Comparison of ENCODE assay signal across 9 cellular contexts in the genomic region with DNA sequence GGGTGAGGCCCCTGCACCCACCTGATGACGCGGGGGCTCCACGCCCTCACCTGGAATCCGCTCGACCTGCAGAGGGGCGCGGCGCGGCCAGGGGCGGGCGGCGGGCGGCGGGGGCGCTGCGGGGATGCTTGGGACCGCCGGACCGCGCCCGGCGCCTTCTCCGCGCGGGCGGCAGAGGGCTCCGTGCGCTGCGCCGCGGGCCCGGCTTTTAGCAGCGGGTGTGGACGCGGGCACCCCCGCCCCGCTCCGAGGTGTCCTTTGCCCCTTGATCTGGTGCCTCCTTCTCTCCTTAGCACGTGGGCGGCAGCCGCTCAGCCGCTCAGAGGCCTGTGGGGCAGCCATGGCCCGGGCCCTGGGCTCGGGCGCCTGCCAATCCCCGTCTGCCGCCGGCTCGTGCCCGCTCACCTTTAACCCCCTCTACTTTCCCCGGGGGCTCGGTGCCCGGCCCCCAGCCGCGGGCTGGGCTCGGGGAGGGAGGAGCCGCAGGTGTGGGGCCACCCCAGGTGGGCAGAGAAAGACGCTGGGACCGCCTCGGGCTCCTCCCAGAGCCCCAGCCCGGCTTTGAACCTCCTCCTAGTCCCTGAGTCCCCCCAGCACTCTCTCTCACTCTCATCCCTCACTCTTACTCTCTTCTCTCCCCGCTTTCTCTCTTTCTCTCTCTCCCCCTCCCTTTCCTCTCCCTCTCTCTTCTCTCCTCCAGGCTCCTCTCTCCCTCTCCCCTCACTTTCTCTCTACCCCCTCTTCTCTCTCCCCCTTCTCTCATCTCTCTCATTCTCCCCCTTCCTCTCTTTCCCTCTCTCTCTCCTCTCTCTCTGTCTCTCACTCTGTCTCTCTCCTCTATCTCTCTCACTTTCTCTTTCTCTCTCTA. TPM values are rescaled to one million over a fixed set of nuclear protein-coding genes. Genes with fewer than 3 reads are reported as not detected.
DNase-seq lines count a peak whose midpoint lies in the region; ATAC-seq, FAIRE-seq and TF ChIP-seq lines count a peak whose summit lies in the region.
"Had no signal": no experiment of that assay in that cellular context is flagged by ENCODE, and none has a peak within 500 bp of the region (broad histone marks: within the 10 kb centered on the region; RNA-seq: fewer than 3 reads in every experiment).

No MANE protein-coding gene starts in this region.

- H3K27me3 Mint-ChIP-seq in stimulated activated naive CD8-positive, alpha-beta T cell treated with anti-CD3 and anti-CD28 coated beads, Interleukin-15, amount 100 ng/mL, for 72 hours: peaks cover 82% of the 10 kb centered on the region

- no peaks in the 10 kb centered on the region for H3K79me2 ChIP-seq in keratinocyte (ENCODE audit: control insufficient read depth, insufficient read depth, low read length)

- H3K27ac ChIP-seq in keratinocyte (ENCODE audit: control insufficient read depth, insufficient read depth, low read length): no peak overlapping the region
- H3K27ac ChIP-seq: neutrophil had no signal

- peaks cover 7% of the 10 kb centered on the region for H3K4me1 ChIP-seq in adipocyte (ENCODE audit: control insufficient read depth, insufficient read depth, low read length)
- H3K4me1 ChIP-seq in keratinocyte (ENCODE audit: control insufficient read depth, extremely low read depth, insufficient read depth, low read length): peaks cover 5% of the 10 kb centered on the region

- peak overlapping the region; percentile 80 for H3K4me2 ChIP-seq in keratinocyte (ENCODE audit: control insufficient read depth, extremely low read depth, insufficient read depth, low read depth, low read length)

- H3K27ac Mint-ChIP-seq in stimulated activated naive CD8-positive, alpha-beta T cell treated with anti-CD3 and anti-CD28 coated beads, Interleukin-15, amount 100 ng/mL, for 72 hours: peak overlapping the region in 1 of 2 donors; percentile 63

- peak in 2 of 3 experiments; percentile 21 to 30 for TF ChIP-seq CTCF in keratinocyte (optimal IDR thresholded peaks at IDR 0.05 in 1 of 3, IDR thresholded peaks at IDR 0.05 in 1 of 3, conservative IDR thresholded peaks at IDR 0.05 in 1 of 3; ENCODE audit: extremely low read depth in 1 of 3, insufficient read depth in 2 of 3, low read length in 3 of 3)

- H3K9ac ChIP-seq in adipocyte (ENCODE audit: low read length): peak overlapping the region; percentile 15
- peak overlapping the region; percentile 47 for H3K9ac ChIP-seq in keratinocyte (ENCODE audit: control insufficient read depth, extremely low read depth, insufficient read depth, low read length)

- no peaks in the 10 kb centered on the region for H3K9me3 Mint-ChIP-seq in stimulated activated naive CD8-positive, alpha-beta T cell treated with anti-CD3 and anti-CD28 coated beads, Interleukin-15, amount 100 ng/mL, for 72 hours

- peak overlapping the region; percentile 62 for H3K4me3 ChIP-seq in adipocyte (ENCODE audit: low read length)
- H3K4me3 ChIP-seq in keratinocyte (ENCODE audit: control insufficient read depth in 2 of 3, extremely low read depth in 1 of 3, insufficient read depth in 2 of 3, low read depth in 1 of 3, low read length in 3 of 3): peak overlapping the region; percentile 26 to 62 (median 51)

- no peak for FAIRE-seq in keratinocyte (lab: Jason Lieb, UNC)

- peak; percentile 54 for DNase-seq in GM03348 (ENCODE audit: low spot score)
- DNase-seq in NCI-H2171 treated with DMSO at 0.1 percent for 48 hours (lab: John Stamatoyannopoulos, UW): peak; percentile 61
- DNase-seq in adipocyte (ENCODE audit: low read depth): peak; percentile 57
- DNase-seq in keratinocyte (ENCODE audit: low read depth, low spot score): no peak
- peak; percentile 38 to 43 for DNase-seq in stimulated activated naive CD8-positive, alpha-beta T cell treated with anti-CD3 and anti-CD28 coated beads, Interleukin-15, amount 100 ng/mL, for 72 hours
- no peak for DNase-seq in NK-92 (lab: John Stamatoyannopoulos, UW; ENCODE audit: unreplicated experiment)
- no peak for DNase-seq in cerebellum (ENCODE audit: low spot score)

- H3K9me1 ChIP-seq in keratinocyte (ENCODE audit: control insufficient read depth, extremely low read depth, insufficient read depth, low read length): no peaks in the 10 kb centered on the region

- dilution Hi-C loops in keratinocyte (cut with MboI; ENCODE audit: extremely low pct_ligation_motif_present, low sequenced_read_pairs): no loop called here

- H3K9me3 ChIP-seq in adipocyte (ENCODE audit: control insufficient read depth, low read length): no peaks in the 10 kb centered on the region
- no peaks in the 10 kb centered on the region for H3K9me3 ChIP-seq in keratinocyte (ENCODE audit: control insufficient read depth, low read depth, low read length)
- H3K9me3 ChIP-seq: neutrophil had no signal

- peak overlapping the region; percentile 60 for H2AFZ ChIP-seq in keratinocyte (ENCODE audit: control insufficient read depth, low read length)

- H3K36me3 ChIP-seq in adipocyte (ENCODE audit: control insufficient read depth, insufficient read depth, low read length, severe bottlenecking): no peaks in the 10 kb centered on the region
- H3K36me3 ChIP-seq in keratinocyte (ENCODE audit: control insufficient read depth in 2 of 2, extremely low read depth in 1 of 2, insufficient read depth in 2 of 2, low read length in 2 of 2): no peaks in the 10 kb centered on the region
- H3K36me3 ChIP-seq: neutrophil had no signal

- peak; percentile 82 for ATAC-seq in stimulated activated naive CD8-positive, alpha-beta T cell treated with anti-CD3 and anti-CD28 coated beads, Interleukin-15, amount 100 ng/mL, for 72 hours
- ATAC-seq in HG03095 (IDR thresholded peaks at IDR 0.05; ENCODE audit: unreplicated experiment): no peak

- H3K4me3 Mint-ChIP-seq in stimulated activated naive CD8-positive, alpha-beta T cell treated with anti-CD3 and anti-CD28 coated beads, Interleukin-15, amount 100 ng/mL, for 72 hours: peak overlapping the region; percentile 78

- peaks cover 19% of the 10 kb centered on the region for H3K4me1 Mint-ChIP-seq in stimulated activated naive CD8-positive, alpha-beta T cell treated with anti-CD3 and anti-CD28 coated beads, Interleukin-15, amount 100 ng/mL, for 72 hours

- H4K20me1 ChIP-seq in keratinocyte (ENCODE audit: control insufficient read depth, extremely low read depth, insufficient read depth, low read length): no peaks in the 10 kb centered on the region

- peaks cover 70% of the 10 kb centered on the region for H3K27me3 ChIP-seq in adipocyte (replicated peaks; ENCODE audit: control insufficient read depth, insufficient read depth, low read length)
- H3K27me3 ChIP-seq in keratinocyte (ENCODE audit: control insufficient read depth, extremely low read depth, insufficient read depth, low read length): peaks cover 41% of the 10 kb centered on the region

RNA-seq across cellular contexts. Expression of gene VPS37D, which starts 19.7 kb away (rescaled TPM):
- 0.65 to 1.5 TPM (median 0.81 TPM) in 3 replicates for polyA plus RNA-seq in keratinocyte
- polyA plus RNA-seq in keratinocyte (2011; ENCODE audit: low read depth): not detected
- 0.66 and 1.9 TPM in 2 replicates for polyA plus RNA-seq in keratinocyte (2011; cell fraction: cytosol; rRNA removed)
- polyA plus RNA-seq in keratinocyte (2011; cell fraction: nucleus; rRNA removed): 0.43 and 0.65 TPM in 2 replicates
- polyA plus RNA-seq in keratinocyte (2012; ENCODE audit: low replicate concordance): 0.30 and 1.2 TPM in 2 replicates
- 0.35 to 1.0 TPM (median 0.73 TPM) in 3 replicates for polyA minus RNA-seq in keratinocyte
- polyA minus RNA-seq in keratinocyte (2011; cell fraction: cytosol; rRNA and poly(A)+ RNA removed): 4.6 TPM
- 0.62 TPM in 1 of 2 replicates, not detected in the other for polyA minus RNA-seq in keratinocyte (2011; cell fraction: nucleus; rRNA and poly(A)+ RNA removed)
- 14.7 TPM for total RNA-seq in cerebellum

RNA-seq across cellular contexts. Expression of gene MLXIPL, which starts 23.6 kb away (rescaled TPM):
- polyA plus RNA-seq in keratinocyte: 0.05 to 0.14 TPM (median 0.05 TPM) in 3 replicates
- not detected for polyA plus RNA-seq in keratinocyte (2011; ENCODE audit: low read depth)
- 0.02 and 0.04 TPM in 2 replicates for polyA plus RNA-seq in keratinocyte (2011; cell fraction: cytosol; rRNA removed)
- 0.35 and 0.74 TPM in 2 replicates for polyA plus RNA-seq in keratinocyte (2011; cell fraction: nucleus; rRNA removed)
- polyA plus RNA-seq in keratinocyte (2012; ENCODE audit: low replicate concordance): 0.10 and 0.23 TPM in 2 replicates
- 0.10 to 0.23 TPM in 2 of 3 replicates, not detected in the other for polyA minus RNA-seq in keratinocyte
- 0.77 TPM for polyA minus RNA-seq in keratinocyte (2011; cell fraction: cytosol; rRNA and poly(A)+ RNA removed)
- 0.47 TPM in 1 of 2 replicates, not detected in the other for polyA minus RNA-seq in keratinocyte (2011; cell fraction: nucleus; rRNA and poly(A)+ RNA removed)
- total RNA-seq in cerebellum: 1.1 TPM

RNA-seq across cellular contexts. Expression of gene DNAJC30, which starts 35.3 kb away (rescaled TPM):
- 4.9 to 5.7 TPM (median 5.0 TPM) in 3 replicates for polyA plus RNA-seq in keratinocyte
- 1.4 TPM for polyA plus RNA-seq in keratinocyte (2011; ENCODE audit: low read depth)
- 4.3 and 6.8 TPM in 2 replicates for polyA plus RNA-seq in keratinocyte (2011; cell fraction: cytosol; rRNA removed)
- polyA plus RNA-seq in keratinocyte (2011; cell fraction: nucleus; rRNA removed): 4.4 and 5.8 TPM in 2 replicates
- 3.1 and 6.8 TPM in 2 replicates for polyA plus RNA-seq in keratinocyte (2012; ENCODE audit: low replicate concordance)
- 2.6 to 5.7 TPM (median 3.3 TPM) in 3 replicates for polyA minus RNA-seq in keratinocyte
- 5.9 TPM for polyA minus RNA-seq in keratinocyte (2011; cell fraction: cytosol; rRNA and poly(A)+ RNA removed)
- 2.0 and 2.7 TPM in 2 replicates for polyA minus RNA-seq in keratinocyte (2011; cell fraction: nucleus; rRNA and poly(A)+ RNA removed)
- 3.3 TPM for total RNA-seq in cerebellum

RNA-seq across cellular contexts. Expression of gene BUD23, which starts 35.4 kb away (rescaled TPM):
- polyA plus RNA-seq in keratinocyte: 47.1 to 87.5 TPM (median 72.0 TPM) in 3 replicates
- polyA plus RNA-seq in keratinocyte (2011; ENCODE audit: low read depth): 41.9 TPM
- polyA plus RNA-seq in keratinocyte (2011; cell fraction: cytosol; rRNA removed): 39.9 and 52.0 TPM in 2 replicates
- polyA plus RNA-seq in keratinocyte (2011; cell fraction: nucleus; rRNA removed): 71.4 and 78.1 TPM in 2 replicates
- 64.5 and 73.8 TPM in 2 replicates for polyA plus RNA-seq in keratinocyte (2012; ENCODE audit: low replicate concordance)
- polyA minus RNA-seq in keratinocyte: 39.4 to 42.6 TPM (median 41.9 TPM) in 3 replicates
- polyA minus RNA-seq in keratinocyte (2011; cell fraction: cytosol; rRNA and poly(A)+ RNA removed): 35.3 TPM
- polyA minus RNA-seq in keratinocyte (2011; cell fraction: nucleus; rRNA and poly(A)+ RNA removed): 12.9 and 16.9 TPM in 2 replicates
- total RNA-seq in cerebellum: 17.0 TPM

Comparison
In these comparisons a context has a peak if more than half of its experiments do, and no peak if none do; other contexts are left out.
1. DNase-seq: peak in GM03348 (single experiment), NCI-H2171 treated with DMSO at 0.1 percent for 48 hours (single experiment), adipocyte (single experiment) and stimulated activated naive CD8-positive, alpha-beta T cell treated with anti-CD3 and anti-CD28 coated beads, Interleukin-15, amount 100 ng/mL, for 72 hours (2 of 2); none in keratinocyte (single experiment), NK-92 (single experiment) and cerebellum (single experiment).